Comparison of ENCODE assay signal across 8 cellular contexts in the genomic region with DNA sequence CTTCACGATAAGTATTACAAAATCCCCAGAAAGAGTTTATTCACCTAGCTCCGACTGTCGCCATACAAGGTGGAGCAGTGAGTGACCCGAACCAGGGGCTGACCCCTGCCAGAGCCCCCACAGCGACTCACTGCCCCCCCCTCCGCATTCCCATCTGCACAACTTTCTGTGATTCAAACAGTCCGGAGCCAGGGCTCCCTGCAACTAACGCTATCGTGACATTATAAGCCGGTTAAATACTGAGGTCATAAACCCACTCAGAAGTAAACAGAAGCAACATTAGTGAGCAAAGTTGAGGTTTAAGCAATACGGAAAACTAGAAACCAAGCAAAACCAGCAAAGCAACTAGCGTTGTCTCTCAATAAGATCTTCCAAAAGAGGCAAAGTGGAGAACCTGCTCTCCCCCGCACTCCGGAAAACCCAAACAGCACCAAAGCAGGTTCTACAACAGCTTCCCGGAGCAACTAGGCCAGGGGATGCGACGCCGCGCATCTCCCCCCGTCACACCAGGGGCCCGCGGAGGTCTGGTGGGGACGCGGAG. TPM values are rescaled to one million over a fixed set of nuclear protein-coding genes. Genes with fewer than 3 reads are reported as not detected.
A peak's percentile ranks its signal among the peaks of the same experiment; 100 is the strongest.
DNase-seq lines count a peak whose midpoint lies in the region; TF ChIP-seq lines count a peak whose summit lies in the region.

No MANE protein-coding gene starts in this region.

- H3K4me3 Mint-ChIP-seq in T-helper 1 cell treated with Interleukin-12 subunit alpha and Interleukin-12 subunit beta and Interleukin-4 antibody, amounts not matched to agents 30 μg/mL and 1 μg/mL, for 36 hours, result peak overlapping the region; percentile 91

- no peak overlapping the region for H2AK5ac ChIP-seq in mesenchymal stem cell (ENCODE audit: low read length, severe bottlenecking)

- no peak for TF ChIP-seq POLR2A in testis (IDR thresholded peaks at IDR 0.05)

- peak overlapping the region; percentile 81 for H3K27ac Mint-ChIP-seq in T-helper 1 cell treated with Interleukin-12 subunit alpha and Interleukin-12 subunit beta and Interleukin-4 antibody, amounts not matched to agents 30 μg/mL and 1 μg/mL, for 36 hours

- H3K4me1 ChIP-seq in mesenchymal stem cell (ENCODE audit: control insufficient read depth, insufficient read depth, low read depth, low read length) (peaks cover 9% of the 10 kb centered on the region), testis (peaks cover 23% of the 10 kb centered on the region)

- no peak overlapping the region for H2BK120ac ChIP-seq in mesenchymal stem cell (ENCODE audit: low read depth, low read length)

- peaks cover 3% of the 10 kb centered on the region for H3K36me3 Mint-ChIP-seq in T-helper 1 cell treated with Interleukin-12 subunit alpha and Interleukin-12 subunit beta and Interleukin-4 antibody, amounts not matched to agents 30 μg/mL and 1 μg/mL, for 36 hours (ENCODE audit: low read depth)

- H3K4me3 ChIP-seq in coronary artery, result peak overlapping the region; percentile 98
- H3K4me3 ChIP-seq in mesenchymal stem cell (ENCODE audit: insufficient read depth in 1 of 2, low read depth in 1 of 2, low read length in 2 of 2), result peak overlapping the region; percentile 96
- H3K4me3 ChIP-seq in testis, result peak overlapping the region; percentile 88

- whole genome bisulfite sequencing in mesenchymal stem cell, result 2% methylated on average over 20 of the region's 24 CpGs
- WGBS in testis, 2 donors, result 0 to 1% methylated on average over 14 to 15 of the region's 24 CpGs

- H3K18ac ChIP-seq in mesenchymal stem cell (ENCODE audit: low read depth in 1 of 2, low read length in 2 of 2), result peak overlapping the region; percentile 79 to 88

- no peak overlapping the region for H2BK12ac ChIP-seq in mesenchymal stem cell (ENCODE audit: low read length in 2 of 2)

- peak overlapping the region in 1 of 2 experiments; percentile 62 for H3K4ac ChIP-seq in mesenchymal stem cell (ENCODE audit: low read depth in 1 of 2, low read length in 2 of 2)

- H3K9me3 ChIP-seq in mesenchymal stem cell (ENCODE audit: control insufficient read depth, low read length), result no peaks in the 10 kb centered on the region
- no peaks in the 10 kb centered on the region for H3K9me3 ChIP-seq in testis

- peak overlapping the region; percentile 96 for H3K9ac ChIP-seq in mesenchymal stem cell (ENCODE audit: low read length)

- no peak for TF ChIP-seq CTCF in coronary artery (IDR thresholded peaks at IDR 0.05)
- no peak for TF ChIP-seq CTCF in testis (IDR thresholded peaks at IDR 0.05)

- intact Hi-C loops in testis (cut with DNase I; ENCODE audit: low total_unique reads), result loop anchor here (5.0 kb wide), 1 partner anchor 53 kb away; no protein-coding TSS in a partner anchor

- H2BK15ac ChIP-seq in mesenchymal stem cell (ENCODE audit: low read depth, poor library complexity, severe bottlenecking), result no peak overlapping the region

- H2BK5ac ChIP-seq in mesenchymal stem cell (ENCODE audit: low read depth, low read length, poor library complexity, severe bottlenecking), result peak overlapping the region; percentile 20

- H3K23ac ChIP-seq in mesenchymal stem cell (ENCODE audit: low read length in 2 of 2), result peak overlapping the region in 1 of 2 experiments; percentile 83

- H3K27me3 ChIP-seq in mesenchymal stem cell (ENCODE audit: control insufficient read depth in 1 of 2, insufficient read depth in 1 of 2, low read length in 2 of 2) (no peaks in the 10 kb centered on the region), testis (no peaks in the 10 kb centered on the region)

- peaks cover 0 to 2% of the 10 kb centered on the region in 2 experiments for H3K36me3 ChIP-seq in mesenchymal stem cell (ENCODE audit: control insufficient read depth in 1 of 2, insufficient read depth in 2 of 2, low read depth in 1 of 2, low read length in 2 of 2)
- no peaks in the 10 kb centered on the region for H3K36me3 ChIP-seq in testis (ENCODE audit: low read depth, missing control alignments)

- H3K4me1 Mint-ChIP-seq in T-helper 1 cell treated with Interleukin-12 subunit alpha and Interleukin-12 subunit beta and Interleukin-4 antibody, amounts not matched to agents 30 μg/mL and 1 μg/mL, for 36 hours (ENCODE audit: low read depth), result peaks cover 21% of the 10 kb centered on the region

- H4K8ac ChIP-seq in mesenchymal stem cell (ENCODE audit: low read length), result peak overlapping the region; percentile 35

- peak overlapping the region; percentile 25 for H4K91ac ChIP-seq in mesenchymal stem cell (ENCODE audit: low read length)

- H3K27ac ChIP-seq in coronary artery (peak overlapping the region; percentile 56 to 94), mesenchymal stem cell (ENCODE audit: low read length, poor library complexity, severe bottlenecking) (peak overlapping the region; percentile 53), testis (peak overlapping the region; percentile 23 to 81)

- H3K4me2 ChIP-seq in mesenchymal stem cell (ENCODE audit: low read length, poor library complexity, severe bottlenecking), result peak overlapping the region; percentile 91

- H3K27me3 Mint-ChIP-seq in T-helper 1 cell treated with Interleukin-12 subunit alpha and Interleukin-12 subunit beta and Interleukin-4 antibody, amounts not matched to agents 30 μg/mL and 1 μg/mL, for 36 hours (ENCODE audit: low read depth), result no peaks in the 10 kb centered on the region

- peaks cover 12% of the 10 kb centered on the region for H3K79me1 ChIP-seq in mesenchymal stem cell (replicated peaks; ENCODE audit: low read length, poor library complexity, severe bottlenecking)

- H3K14ac ChIP-seq in mesenchymal stem cell (ENCODE audit: low read length in 2 of 2), result peak overlapping the region in 1 of 2 experiments; percentile 92

- no peak for DNase-seq in T-helper 1 cell
- peak; percentile 72 for DNase-seq in OCI-M1 (lab: John Stamatoyannopoulos, UW)
- DNase-seq in coronary artery (ENCODE audit: low spot score), result peak; percentile 75
- DNase-seq in mesenchymal stem cell, result peak; percentile 82
- peak; percentile 38 for DNase-seq in testis
- DNase-seq in NCI-H510A treated with DMSO at 0.1 percent for 48 hours (lab: John Stamatoyannopoulos, UW), result no peak
- no peak for DNase-seq in NCI-H510A (lab: John Stamatoyannopoulos, UW)

- H2AFZ ChIP-seq in mesenchymal stem cell (ENCODE audit: low read depth, low read length), result peak overlapping the region; percentile 99

- no peaks in the 10 kb centered on the region for H3K9me3 Mint-ChIP-seq in T-helper 1 cell treated with Interleukin-12 subunit alpha and Interleukin-12 subunit beta and Interleukin-4 antibody, amounts not matched to agents 30 μg/mL and 1 μg/mL, for 36 hours

RNA-seq across cellular contexts. Expression of gene SCAP, which starts 0.6 kb away (rescaled TPM):
- polyA plus RNA-seq in mesenchymal stem cell (2013, experiment 1 of 2), result 37.9 TPM
- polyA plus RNA-seq in mesenchymal stem cell (2013, experiment 2 of 2), result 37.2 TPM
- 100 to 1,000 TPM; 276 to 313 TPM for total RNA-seq in testis
- polyA plus RNA-seq in testis (ENCODE audit: insufficient read depth, low read depth, low replicate concordance), result 120 TPM

RNA-seq across cellular contexts. Expression of gene ELP6, which starts 38.4 kb away (rescaled TPM):
- polyA plus RNA-seq in mesenchymal stem cell (2013, experiment 1 of 2), result 17.9 TPM
- polyA plus RNA-seq in mesenchymal stem cell (2013, experiment 2 of 2), result 19.1 TPM
- 10 to 100 TPM; 39.7 to 44.1 TPM for total RNA-seq in testis
- polyA plus RNA-seq in testis (ENCODE audit: insufficient read depth, low read depth, low replicate concordance), result 68.4 TPM

Comparison
In these comparisons a context has a peak if more than half of its experiments do, and no peak if none do; other contexts are left out.
1. DNase-seq: peak in OCI-M1 (single experiment), coronary artery (single experiment), mesenchymal stem cell (single experiment) and testis (single experiment); none in T-helper 1 cell (0 of 5), NCI-H510A treated with DMSO at 0.1 percent for 48 hours (single experiment) and NCI-H510A (single experiment).
2. Peak in every context shown above with its lines, with median percentiles within 50 percentile points of each other: H3K27ac ChIP-seq and H3K4me3 ChIP-seq.